Comparison of ENCODE assay signal across 8 cellular contexts in genomic region chr6:32176476-32177181, GRCh38. TPM values are rescaled to one million over a fixed set of nuclear protein-coding genes. Genes with fewer than 3 reads are reported as not detected.
DNase-seq lines count a peak whose midpoint lies in the region; ATAC-seq lines count a peak whose summit lies in the region.

No MANE protein-coding gene starts in this region.

- H3K27me3 Mint-ChIP-seq in activated T-cell treated with anti-CD3 and anti-CD28 coated beads, Interleukin-2, amount 50 U/mL, for 24 hours: no peaks in the 10 kb centered on the region
- no peaks in the 10 kb centered on the region for H3K27me3 Mint-ChIP-seq in activated CD4-positive, alpha-beta memory T cell treated with anti-CD3 and anti-CD28 coated beads, Interleukin-2, amount 10 ng/mL, durations not matched to agents 7 days and 5 days

- peaks cover 73% of the 10 kb centered on the region for H3K4me1 Mint-ChIP-seq in activated T-cell treated with anti-CD3 and anti-CD28 coated beads, Interleukin-2, amount 50 U/mL, for 24 hours (ENCODE audit: low read depth)
- H3K4me1 Mint-ChIP-seq in activated CD4-positive, alpha-beta memory T cell treated with anti-CD3 and anti-CD28 coated beads, Interleukin-2, amount 10 ng/mL, durations not matched to agents 7 days and 5 days: peaks cover 66% of the 10 kb centered on the region

- DNase-seq in activated T-cell treated with anti-CD3 and anti-CD28 coated beads, Interleukin-2, amount 50 U/mL, for 24 hours: no peak
- no peak for DNase-seq in activated T-cell treated with anti-CD3 and anti-CD28 coated beads, Interleukin-2, amount 50 U/mL, for 1 hour
- no peak for DNase-seq in activated CD4-positive, alpha-beta memory T cell treated with anti-CD3 and anti-CD28 coated beads, Interleukin-2, amount 10 ng/mL, durations not matched to agents 7 days and 5 days
- DNase-seq in right cardiac atrium: no peak
- DNase-seq in stimulated activated CD4-positive, alpha-beta T cell treated with anti-CD3 and anti-CD28 coated beads, Interleukin-4, amount 100 ng/mL, for 4 hours: no peak

- H3K27ac ChIP-seq in right cardiac atrium (ENCODE audit: low read length) (peak overlapping the region; percentile 98), skin epidermis (peak overlapping the region in 20 of 21 experiments; percentile 68 to 99 (median 93))

- no peaks in the 10 kb centered on the region for H3K9me3 ChIP-seq in right cardiac atrium (ENCODE audit: control insufficient read depth, low read length)

- peaks cover 35% of the 10 kb centered on the region for H3K36me3 Mint-ChIP-seq in activated T-cell treated with anti-CD3 and anti-CD28 coated beads, Interleukin-2, amount 50 U/mL, for 24 hours (ENCODE audit: low read depth)
- H3K36me3 Mint-ChIP-seq in activated CD4-positive, alpha-beta memory T cell treated with anti-CD3 and anti-CD28 coated beads, Interleukin-2, amount 10 ng/mL, durations not matched to agents 7 days and 5 days (ENCODE audit: low read depth): peaks cover 27% of the 10 kb centered on the region

- CTCF ChIA-PET in activated CD4-positive, alpha-beta memory T cell treated with anti-CD3 and anti-CD28 coated beads, Interleukin-2, amount 10 ng/mL, durations not matched to agents 7 days and 5 days (lab: Charles Lee): interaction anchor here (0.5 to 2.4 kb wide), 3 partner anchors 16 to 203 kb away, joined by 3 to 20 read pairs (median 3); partner anchors contain the start of gene GPSM3

- intact Hi-C loops in right cardiac atrium (cut with DNase I): loop anchor here in 1 of 4 donors (10.0 kb wide), 1 partner anchor 52 kb away; the partner anchor contains the start of gene ATF6B

- peaks cover 4% of the 10 kb centered on the region for H3K4me1 ChIP-seq in right cardiac atrium (ENCODE audit: control insufficient read depth, insufficient read depth, low read length)

- peak overlapping the region; percentile 99 for H3K27ac Mint-ChIP-seq in activated T-cell treated with anti-CD3 and anti-CD28 coated beads, Interleukin-2, amount 50 U/mL, for 24 hours
- H3K27ac Mint-ChIP-seq in activated CD4-positive, alpha-beta memory T cell treated with anti-CD3 and anti-CD28 coated beads, Interleukin-2, amount 10 ng/mL, durations not matched to agents 7 days and 5 days: peak overlapping the region; percentile 90

- H3K9me3 Mint-ChIP-seq in activated T-cell treated with anti-CD3 and anti-CD28 coated beads, Interleukin-2, amount 50 U/mL, for 24 hours: no peaks in the 10 kb centered on the region
- H3K9me3 Mint-ChIP-seq in activated CD4-positive, alpha-beta memory T cell treated with anti-CD3 and anti-CD28 coated beads, Interleukin-2, amount 10 ng/mL, durations not matched to agents 7 days and 5 days: no peaks in the 10 kb centered on the region

- ATAC-seq in right cardiac atrium: no peak
- ATAC-seq in HG03159 (IDR thresholded peaks at IDR 0.05; ENCODE audit: unreplicated experiment): no peak
- no peak for ATAC-seq in GM18909 (IDR thresholded peaks at IDR 0.05; ENCODE audit: poor library complexity, unreplicated experiment)

- H3K4me3 Mint-ChIP-seq in activated T-cell treated with anti-CD3 and anti-CD28 coated beads, Interleukin-2, amount 50 U/mL, for 24 hours: peak overlapping the region; percentile 94
- H3K4me3 Mint-ChIP-seq in activated CD4-positive, alpha-beta memory T cell treated with anti-CD3 and anti-CD28 coated beads, Interleukin-2, amount 10 ng/mL, durations not matched to agents 7 days and 5 days: peak overlapping the region; percentile 91

- peak overlapping the region; percentile 33 for H3K4me3 ChIP-seq in right cardiac atrium (ENCODE audit: low read length)
- H3K4me3 ChIP-seq in skin epidermis: peak overlapping the region; percentile 64 to 93 (median 80)

- H3K27me3 ChIP-seq in right cardiac atrium (ENCODE audit: control insufficient read depth, insufficient read depth): no peaks in the 10 kb centered on the region

- POLR2A ChIA-PET in activated CD4-positive, alpha-beta memory T cell treated with anti-CD3 and anti-CD28 coated beads, Interleukin-2, amount 10 ng/mL, durations not matched to agents 7 days and 5 days (lab: Charles Lee): interaction anchor here (0.6 to 8.0 kb wide), 8 partner anchors 15 to 795 kb away, joined by 3 to 155 read pairs (median 4); partner anchors contain the start of genes ATF6B, DXO, FKBPL and GPSM3

- 20% methylated on average over 5 of the region's 5 CpGs for WGBS in right cardiac atrium

RNA-seq across cellular contexts. Expression of gene AGPAT1, which starts 0.7 kb away (rescaled TPM):
- 10 to 100 TPM; 42.7 to 43.1 TPM for total RNA-seq in activated CD4-positive, alpha-beta memory T cell treated with anti-CD3 and anti-CD28 coated beads, Interleukin-2, amount 10 ng/mL, durations not matched to agents 7 days and 5 days
- total RNA-seq in right cardiac atrium: 10 to 100 TPM; 56.9 to 67.2 (median 63.1) TPM
- 54.9 TPM for polyA plus RNA-seq in right cardiac atrium

RNA-seq across cellular contexts. Expression of gene RNF5, which starts 1.6 kb away (rescaled TPM):
- 10 to 100 TPM; 44.0 to 45.4 TPM for total RNA-seq in activated CD4-positive, alpha-beta memory T cell treated with anti-CD3 and anti-CD28 coated beads, Interleukin-2, amount 10 ng/mL, durations not matched to agents 7 days and 5 days
- total RNA-seq in right cardiac atrium: 10 to 100 TPM; 73.2 to 88.3 (median 76.7) TPM
- polyA plus RNA-seq in right cardiac atrium: 118 TPM

RNA-seq across cellular contexts. Expression of gene AGER, which starts 7.4 kb away (rescaled TPM):
- 10 to 100 TPM; 27.6 to 29.4 TPM for total RNA-seq in activated CD4-positive, alpha-beta memory T cell treated with anti-CD3 and anti-CD28 coated beads, Interleukin-2, amount 10 ng/mL, durations not matched to agents 7 days and 5 days
- 1 to 10 TPM; 1.8 to 3.6 (median 3.5) TPM for total RNA-seq in right cardiac atrium
- 1.6 TPM for polyA plus RNA-seq in right cardiac atrium

RNA-seq across cellular contexts. Expression of gene EGFL8, which starts 12.2 kb away (rescaled TPM):
- 1 to 10 TPM; 5.1 to 5.2 TPM for total RNA-seq in activated CD4-positive, alpha-beta memory T cell treated with anti-CD3 and anti-CD28 coated beads, Interleukin-2, amount 10 ng/mL, durations not matched to agents 7 days and 5 days
- 10 to 100 TPM in 3 of 4 donors, 1 to 10 TPM in 1; 8.4 to 16.9 (median 12.9) TPM for total RNA-seq in right cardiac atrium
- polyA plus RNA-seq in right cardiac atrium: 12.6 TPM

RNA-seq across cellular contexts. Expression of gene PBX2, which starts 13.4 kb away (rescaled TPM):
- 10 to 100 TPM; 69.4 to 73.1 TPM for total RNA-seq in activated CD4-positive, alpha-beta memory T cell treated with anti-CD3 and anti-CD28 coated beads, Interleukin-2, amount 10 ng/mL, durations not matched to agents 7 days and 5 days
- total RNA-seq in right cardiac atrium: 10 to 100 TPM; 44.1 to 61.0 (median 51.8) TPM
- polyA plus RNA-seq in right cardiac atrium: 44.7 TPM

Comparison
In these comparisons a context has a peak if more than half of its experiments do, and no peak if none do; other contexts are left out.
1. RNA of gene AGER, which starts 7.4 kb away (total RNA-seq): 27.6 to 29.4 TPM in activated CD4-positive, alpha-beta memory T cell treated with anti-CD3 and anti-CD28 coated beads, Interleukin-2, amount 10 ng/mL, durations not matched to agents 7 days and 5 days; 1.8 to 3.6 TPM in right cardiac atrium; every median in the first group is over 4 times any median in the second.